ENCODE assay signal across 13 cellular contexts in genomic region chr3:189841474-189842205, GRCh38.
DNase-seq lines count a peak whose midpoint lies in the region; ATAC-seq and TF ChIP-seq lines count a peak whose summit lies in the region.
"Had no signal": no experiment of that assay in that cellular context is flagged by ENCODE, and none has a peak within 500 bp of the region (broad histone marks: within the 10 kb centered on the region; RNA-seq: fewer than 3 reads in every experiment).

No MANE protein-coding gene starts in this region.

- H3K36me3 ChIP-seq in mesenchymal stem cell (ENCODE audit: control insufficient read depth in 1 of 2, insufficient read depth in 2 of 2, low read depth in 1 of 2, low read length in 2 of 2): no peaks in the 10 kb centered on the region
- H3K36me3 ChIP-seq: Peyer's patch had no signal

- CTCF ChIA-PET in activated CD4-positive, alpha-beta T cell treated with anti-CD3 and anti-CD28 coated beads, Interleukin-2, amount 10 ng/mL, durations not matched to agents 7 days and 5 days (lab: Charles Lee): no interaction called here

- intact Hi-C loops in lower leg skin (cut with DNase I; ENCODE audit: low total_unique reads): no loop called here

- no peak overlapping the region for H3K14ac ChIP-seq in mesenchymal stem cell (ENCODE audit: low read length in 2 of 2)

- H2BK5ac ChIP-seq in mesenchymal stem cell (ENCODE audit: low read depth, low read length, poor library complexity, severe bottlenecking): no peak overlapping the region

- H3K23ac ChIP-seq in mesenchymal stem cell (ENCODE audit: low read length in 2 of 2): no peak overlapping the region

- H2BK15ac ChIP-seq in mesenchymal stem cell (ENCODE audit: low read depth, poor library complexity, severe bottlenecking): no peak overlapping the region

- no peak overlapping the region for H3K9ac ChIP-seq in mesenchymal stem cell (ENCODE audit: low read length)
- H3K9ac ChIP-seq: parathyroid adenoma had no signal

- no peaks in the 10 kb centered on the region for H3K9me3 Mint-ChIP-seq in activated naive CD8-positive, alpha-beta T cell treated with anti-CD3 and anti-CD28 coated beads for 36 hours
- H3K9me3 Mint-ChIP-seq in osteocyte (ENCODE audit: unreplicated experiment): no peaks in the 10 kb centered on the region
- no peaks in the 10 kb centered on the region for H3K9me3 Mint-ChIP-seq in activated CD4-positive, alpha-beta T cell treated with anti-CD3 and anti-CD28 coated beads, Interleukin-2, amount 10 ng/mL, durations not matched to agents 7 days and 5 days
- H3K9me3 Mint-ChIP-seq: dendritic cell treated with granulocyte-macrophage colony-stimulating factor and Interleukin-4, amounts not matched to agents 40 ng/mL and 50 ng/mL, for 4 days had no signal

- no peak overlapping the region for H3K4me3 Mint-ChIP-seq in activated naive CD8-positive, alpha-beta T cell treated with anti-CD3 and anti-CD28 coated beads for 36 hours
- no peak overlapping the region for H3K4me3 Mint-ChIP-seq in osteocyte (ENCODE audit: unreplicated experiment)
- H3K4me3 Mint-ChIP-seq in activated CD4-positive, alpha-beta T cell treated with anti-CD3 and anti-CD28 coated beads, Interleukin-2, amount 10 ng/mL, durations not matched to agents 7 days and 5 days: no peak overlapping the region
- H3K4me3 Mint-ChIP-seq: dendritic cell treated with granulocyte-macrophage colony-stimulating factor and Interleukin-4, amounts not matched to agents 40 ng/mL and 50 ng/mL, for 4 days; immature natural killer cell had no signal

- no peak for TF ChIP-seq POLR2A in lower leg skin (IDR thresholded peaks at IDR 0.05)

- H2BK12ac ChIP-seq in mesenchymal stem cell (ENCODE audit: low read length in 2 of 2): no peak overlapping the region

- no peaks in the 10 kb centered on the region for H3K27me3 Mint-ChIP-seq in activated naive CD8-positive, alpha-beta T cell treated with anti-CD3 and anti-CD28 coated beads for 36 hours
- no peaks in the 10 kb centered on the region for H3K27me3 Mint-ChIP-seq in osteocyte (ENCODE audit: unreplicated experiment)
- H3K27me3 Mint-ChIP-seq in activated CD4-positive, alpha-beta T cell treated with anti-CD3 and anti-CD28 coated beads, Interleukin-2, amount 10 ng/mL, durations not matched to agents 7 days and 5 days: no peaks in the 10 kb centered on the region
- H3K27me3 Mint-ChIP-seq: dendritic cell treated with granulocyte-macrophage colony-stimulating factor and Interleukin-4, amounts not matched to agents 40 ng/mL and 50 ng/mL, for 4 days had no signal

- no peak for TF ChIP-seq CTCF in osteocyte (IDR thresholded peaks at IDR 0.05)
- TF ChIP-seq CTCF in lower leg skin (IDR thresholded peaks at IDR 0.05): no peak

- peak overlapping the region; percentile 52 for H3K27ac Mint-ChIP-seq in activated naive CD8-positive, alpha-beta T cell treated with anti-CD3 and anti-CD28 coated beads for 36 hours
- no peak overlapping the region for H3K27ac Mint-ChIP-seq in osteocyte (ENCODE audit: unreplicated experiment)
- H3K27ac Mint-ChIP-seq in activated CD4-positive, alpha-beta T cell treated with anti-CD3 and anti-CD28 coated beads, Interleukin-2, amount 10 ng/mL, durations not matched to agents 7 days and 5 days: no peak overlapping the region
- H3K27ac Mint-ChIP-seq: dendritic cell treated with granulocyte-macrophage colony-stimulating factor and Interleukin-4, amounts not matched to agents 40 ng/mL and 50 ng/mL, for 4 days; immature natural killer cell had no signal

- H3K18ac ChIP-seq in mesenchymal stem cell (ENCODE audit: low read depth in 1 of 2, low read length in 2 of 2): no peak overlapping the region

- H3K4me1 ChIP-seq in mesenchymal stem cell (ENCODE audit: control insufficient read depth, insufficient read depth, low read depth, low read length): peaks cover 6% of the 10 kb centered on the region
- H3K4me1 ChIP-seq: parathyroid adenoma, Peyer's patch had no signal

- H3K4me3 ChIP-seq in mesenchymal stem cell (ENCODE audit: insufficient read depth in 1 of 2, low read depth in 1 of 2, low read length in 2 of 2): no peak overlapping the region
- no peak overlapping the region for H3K4me3 ChIP-seq in lower leg skin (ENCODE audit: low read depth, poor library complexity, severe bottlenecking)
- H3K4me3 ChIP-seq: Peyer's patch had no signal

- no peak overlapping the region for H4K91ac ChIP-seq in mesenchymal stem cell (ENCODE audit: low read length)

- 80% methylated on average over 12 of the region's 13 CpGs for WGBS in mesenchymal stem cell
- 41 to 55% methylated on average over 13 of the region's 13 CpGs for WGBS in lower leg skin, 2 donors

- DNase-seq in GM03348 (ENCODE audit: low spot score) (peak; percentile 16), mesenchymal stem cell (no peak), osteocyte (ENCODE audit: extremely low spot score, unreplicated experiment) (no peak), lower leg skin (ENCODE audit: low spot score in 2 of 2) (no peak)
- no peak for DNase-seq in activated naive CD8-positive, alpha-beta T cell treated with anti-CD3 and anti-CD28 coated beads for 36 hours
- no peak for DNase-seq in activated CD4-positive, alpha-beta T cell treated with anti-CD3 and anti-CD28 coated beads, Interleukin-2, amount 10 ng/mL, durations not matched to agents 7 days and 5 days
- DNase-seq: immature natural killer cell, NCI-H1105 treated with DMSO at 0.1 percent for 48 hours, Peyer's patch had no signal

- H2AFZ ChIP-seq in mesenchymal stem cell (ENCODE audit: low read depth, low read length): no peak overlapping the region
- H2AFZ ChIP-seq: parathyroid adenoma had no signal

- H2AK5ac ChIP-seq in mesenchymal stem cell (ENCODE audit: low read length, severe bottlenecking): no peak overlapping the region

- H3K4me1 Mint-ChIP-seq in activated naive CD8-positive, alpha-beta T cell treated with anti-CD3 and anti-CD28 coated beads for 36 hours: peaks cover 8% of the 10 kb centered on the region
- peaks cover 7% of the 10 kb centered on the region for H3K4me1 Mint-ChIP-seq in osteocyte (ENCODE audit: unreplicated experiment)
- peaks cover 16% of the 10 kb centered on the region for H3K4me1 Mint-ChIP-seq in activated CD4-positive, alpha-beta T cell treated with anti-CD3 and anti-CD28 coated beads, Interleukin-2, amount 10 ng/mL, durations not matched to agents 7 days and 5 days
- H3K4me1 Mint-ChIP-seq: immature natural killer cell had no signal

- no peaks in the 10 kb centered on the region for H3K9me3 ChIP-seq in mesenchymal stem cell (ENCODE audit: control insufficient read depth, low read length)
- H3K9me3 ChIP-seq: Peyer's patch had no signal

- no peak overlapping the region for H3K4ac ChIP-seq in mesenchymal stem cell (ENCODE audit: low read depth in 1 of 2, low read length in 2 of 2)

- ATAC-seq in HG02938 (IDR thresholded peaks at IDR 0.05; ENCODE audit: unreplicated experiment) (peak; percentile 74), HG03196 (IDR thresholded peaks at IDR 0.05; ENCODE audit: unreplicated experiment) (no peak)

- no peak overlapping the region for H2BK120ac ChIP-seq in mesenchymal stem cell (ENCODE audit: low read depth, low read length)

- H3K27me3 ChIP-seq in mesenchymal stem cell (ENCODE audit: control insufficient read depth in 1 of 2, insufficient read depth in 1 of 2, low read length in 2 of 2): no peaks in the 10 kb centered on the region
- H3K27me3 ChIP-seq: Peyer's patch had no signal

- no peaks in the 10 kb centered on the region for H3K36me3 Mint-ChIP-seq in activated naive CD8-positive, alpha-beta T cell treated with anti-CD3 and anti-CD28 coated beads for 36 hours
- H3K36me3 Mint-ChIP-seq in osteocyte (ENCODE audit: unreplicated experiment): no peaks in the 10 kb centered on the region
- H3K36me3 Mint-ChIP-seq in activated CD4-positive, alpha-beta T cell treated with anti-CD3 and anti-CD28 coated beads, Interleukin-2, amount 10 ng/mL, durations not matched to agents 7 days and 5 days (ENCODE audit: low read depth): no peaks in the 10 kb centered on the region
- H3K36me3 Mint-ChIP-seq: immature natural killer cell had no signal

- H3K79me1 ChIP-seq in mesenchymal stem cell (replicated peaks; ENCODE audit: low read length, poor library complexity, severe bottlenecking): no peaks in the 10 kb centered on the region

- H3K27ac ChIP-seq in mesenchymal stem cell (ENCODE audit: low read length, poor library complexity, severe bottlenecking): no peak overlapping the region
- H3K27ac ChIP-seq: parathyroid adenoma, Peyer's patch had no signal

- peak overlapping the region; percentile 21 for H3K4me2 ChIP-seq in mesenchymal stem cell (ENCODE audit: low read length, poor library complexity, severe bottlenecking)

- POLR2A ChIA-PET in activated CD4-positive, alpha-beta T cell treated with anti-CD3 and anti-CD28 coated beads, Interleukin-2, amount 10 ng/mL, durations not matched to agents 7 days and 5 days (lab: Charles Lee): no interaction called here

- no peak overlapping the region for H4K8ac ChIP-seq in mesenchymal stem cell (ENCODE audit: low read length)
